24 cellular contexts compared by ENCODE assay signal in genomic region chr7:116554436-116554835, GRCh38. TPM values are rescaled to one million over a fixed set of nuclear protein-coding genes. Genes with fewer than 3 reads are reported as not detected.
DNase-seq lines count a peak whose midpoint lies in the region; ATAC-seq, FAIRE-seq and TF ChIP-seq lines count a peak whose summit lies in the region.
"Had no signal": no experiment of that assay in that cellular context is flagged by ENCODE, and none has a peak within 500 bp of the region (broad histone marks: within the 10 kb centered on the region; RNA-seq: fewer than 3 reads in every experiment).

No MANE protein-coding gene starts in this region.

- no peak overlapping the region for H3K27ac Mint-ChIP-seq in activated naive CD4-positive, alpha-beta T cell treated with anti-CD3 and anti-CD28 coated beads, Interleukin-2, amount 50 U/mL, for 72 hours
- H3K27ac Mint-ChIP-seq: activated CD4-positive, alpha-beta memory T cell treated with anti-CD3 and anti-CD28 coated beads, Interleukin-2, amount 10 ng/mL, durations not matched to agents 7 days and 5 days; activated naive CD8-positive, alpha-beta T cell treated with anti-CD3 and anti-CD28 coated beads, Interleukin-2, amount 10 ng/mL, durations not matched to agents 7 days and 5 days; memory B cell had no signal

- peaks cover 97% of the 10 kb centered on the region for H3F3A ChIP-seq in GM23248 (ENCODE audit: insufficient read depth)

- FAIRE-seq in pancreas (lab: Jason Lieb, UNC), result no peak
- FAIRE-seq: GM12892 had no signal

- peaks cover 95% of the 10 kb centered on the region for H3K36me3 ChIP-seq in GM23248 (ENCODE audit: low read depth)
- H3K36me3 ChIP-seq in SK-N-MC (ENCODE audit: insufficient read depth, low read length), result peaks cover 96% of the 10 kb centered on the region
- peaks cover 3% of the 10 kb centered on the region for H3K36me3 ChIP-seq in rectal smooth muscle tissue (ENCODE audit: control insufficient read depth, insufficient read depth, low read length)
- H3K36me3 ChIP-seq in pancreas, result no peaks in the 10 kb centered on the region
- H3K36me3 ChIP-seq: Peyer's patch had no signal

- DNase-seq in GM23248, result no peak
- no peak for DNase-seq in SK-N-MC (ENCODE audit: low read depth, low spot score)
- peak; percentile 57 for DNase-seq in fibroblast of the aortic adventitia (ENCODE audit: low read depth)
- DNase-seq in pancreas, result no peak
- DNase-seq in activated naive CD4-positive, alpha-beta T cell treated with anti-CD3 and anti-CD28 coated beads, Interleukin-2, amount 50 U/mL, for 72 hours (ENCODE audit: low spot score in 2 of 2), result no peak
- no peak for DNase-seq in activated CD8-positive, alpha-beta memory T cell treated with anti-CD3 and anti-CD28 coated beads for 24 hours
- DNase-seq: activated CD4-positive, alpha-beta memory T cell treated with anti-CD3 and anti-CD28 coated beads, Interleukin-2, amount 10 ng/mL, durations not matched to agents 7 days and 5 days; activated naive CD8-positive, alpha-beta T cell treated with anti-CD3 and anti-CD28 coated beads, Interleukin-2, amount 10 ng/mL, durations not matched to agents 7 days and 5 days; activated T-cell treated with anti-CD3 and anti-CD28 coated beads, Interleukin-2, amount 50 U/mL, for 48 hours; AML-193; effector memory CD4-positive, alpha-beta T cell; foreskin keratinocyte; GF-D8; GOT3; NCI-H2029; NCI-H748 treated with DMSO at 0.1 percent for 48 hours; retina had no signal

- H3K4me2 ChIP-seq in GM23248 (ENCODE audit: unreplicated experiment), result peak overlapping the region; percentile 16

- no peak overlapping the region for H3K4me3 ChIP-seq in GM23248
- H3K4me3 ChIP-seq in SK-N-MC, result no peak overlapping the region
- no peak overlapping the region for H3K4me3 ChIP-seq in fibroblast of the aortic adventitia (ENCODE audit: low read depth, low read length)
- no peak overlapping the region for H3K4me3 ChIP-seq in rectal smooth muscle tissue (ENCODE audit: low read length)
- H3K4me3 ChIP-seq in pancreas, result no peak overlapping the region
- H3K4me3 ChIP-seq: Peyer's patch had no signal

- H3K4me1 ChIP-seq in GM23248 (ENCODE audit: insufficient read depth) (peaks cover 58% of the 10 kb centered on the region), rectal smooth muscle tissue (ENCODE audit: control insufficient read depth, insufficient read depth, low read length) (peaks cover 24% of the 10 kb centered on the region), pancreas (no peaks in the 10 kb centered on the region)
- H3K4me1 ChIP-seq: Peyer's patch had no signal

- H3K9me3 ChIP-seq in GM23248 (ENCODE audit: low read depth), result no peaks in the 10 kb centered on the region
- H3K9me3 ChIP-seq in SK-N-MC (ENCODE audit: low read depth, low read length), result no peaks in the 10 kb centered on the region
- no peaks in the 10 kb centered on the region for H3K9me3 ChIP-seq in pancreas
- H3K9me3 ChIP-seq: Peyer's patch had no signal

- intact Hi-C loops in pancreas (cut with DNase I), result no loop called here

- H3K36me3 Mint-ChIP-seq in activated naive CD4-positive, alpha-beta T cell treated with anti-CD3 and anti-CD28 coated beads, Interleukin-2, amount 50 U/mL, for 72 hours, result no peaks in the 10 kb centered on the region
- H3K36me3 Mint-ChIP-seq: activated naive CD8-positive, alpha-beta T cell treated with anti-CD3 and anti-CD28 coated beads, Interleukin-2, amount 10 ng/mL, durations not matched to agents 7 days and 5 days; memory B cell had no signal

- no peaks in the 10 kb centered on the region for H3K9me2 ChIP-seq in GM23248 (ENCODE audit: insufficient read depth)

- peak overlapping the region; percentile 36 for H3K27ac ChIP-seq in GM23248
- H3K27ac ChIP-seq in SK-N-MC, result peak overlapping the region; percentile 72
- peak overlapping the region; percentile 28 for H3K27ac ChIP-seq in rectal smooth muscle tissue (ENCODE audit: low read depth, low read length)
- no peak overlapping the region for H3K27ac ChIP-seq in pancreas
- H3K27ac ChIP-seq: foreskin keratinocyte, VCaP had no signal

- in situ Hi-C loops in GM23248 (cut with MboI), result no loop called here

- ATAC-seq in pancreas (no peak), GM19035 (IDR thresholded peaks at IDR 0.05; ENCODE audit: unreplicated experiment) (no peak)
- ATAC-seq in activated naive CD4-positive, alpha-beta T cell treated with anti-CD3 and anti-CD28 coated beads, Interleukin-2, amount 50 U/mL, for 72 hours, result no peak
- ATAC-seq: foreskin keratinocyte had no signal

- H3K9me3 Mint-ChIP-seq in activated naive CD4-positive, alpha-beta T cell treated with anti-CD3 and anti-CD28 coated beads, Interleukin-2, amount 50 U/mL, for 72 hours, result no peaks in the 10 kb centered on the region
- H3K9me3 Mint-ChIP-seq: activated CD4-positive, alpha-beta memory T cell treated with anti-CD3 and anti-CD28 coated beads, Interleukin-2, amount 10 ng/mL, durations not matched to agents 7 days and 5 days; activated naive CD8-positive, alpha-beta T cell treated with anti-CD3 and anti-CD28 coated beads, Interleukin-2, amount 10 ng/mL, durations not matched to agents 7 days and 5 days; memory B cell had no signal

- TF ChIP-seq CTCF in fibroblast of the aortic adventitia (IDR thresholded peaks at IDR 0.05; ENCODE audit: insufficient read depth, low read length) (no peak), pancreas (IDR thresholded peaks at IDR 0.05) (no peak)

- H4K20me1 ChIP-seq in GM23248 (ENCODE audit: insufficient read depth), result no peaks in the 10 kb centered on the region

- H3K9ac ChIP-seq in GM23248 (no peak overlapping the region), SK-N-MC (ENCODE audit: insufficient read length) (no peak overlapping the region), rectal smooth muscle tissue (ENCODE audit: low read length) (no peak overlapping the region)

- H3K79me2 ChIP-seq in GM23248 (ENCODE audit: insufficient read depth), result peaks cover 100% of the 10 kb centered on the region

- H3K27me3 ChIP-seq in GM23248 (replicated peaks; ENCODE audit: insufficient read depth), result no peaks in the 10 kb centered on the region
- no peaks in the 10 kb centered on the region for H3K27me3 ChIP-seq in rectal smooth muscle tissue (ENCODE audit: control insufficient read depth, insufficient read depth, low read length)
- H3K27me3 ChIP-seq in pancreas, result no peaks in the 10 kb centered on the region
- H3K27me3 ChIP-seq: foreskin keratinocyte, Peyer's patch had no signal

- H2AFZ ChIP-seq in GM23248, result no peak overlapping the region

RNA-seq across cellular contexts. Expression of gene CAV1, which starts 29.6 kb away (rescaled TPM):
- 1,062 and 1,092 TPM in 2 replicates for total RNA-seq in GM23248 (2014; rRNA removed; shearing (Covaris generic))
- polyA plus RNA-seq in GM23248 (2016; fragmentation: Nextera tagmentation; extraction: Ambion mirVana), result 1,736 and 1,789 TPM in 2 replicates
- total RNA-seq in fibroblast of the aortic adventitia (ENCODE audit: low replicate concordance), result 154 and 598 TPM in 2 replicates
- total RNA-seq in pancreas, result 10 to 100 TPM in 4 of 6 donors, 1 to 10 TPM in 2; 4.6 to 15.9 (median 11.2) TPM
- 10 to 100 TPM in 1 of 2 donors, 1 to 10 TPM in 1; 9.7 to 19.5 TPM for polyA plus RNA-seq in pancreas
- total RNA-seq in activated naive CD4-positive, alpha-beta T cell treated with anti-CD3 and anti-CD28 coated beads, Interleukin-2, amount 50 U/mL, for 72 hours, result not detected
- polyA plus RNA-seq: neural cell had no signal

RNA-seq across cellular contexts. Expression of gene CAV2, which starts 54.9 kb away (rescaled TPM):
- 251 and 283 TPM in 2 replicates for total RNA-seq in GM23248 (2014; rRNA removed; shearing (Covaris generic))
- polyA plus RNA-seq in GM23248 (2016; fragmentation: Nextera tagmentation; extraction: Ambion mirVana), result 344 and 358 TPM in 2 replicates
- 51.2 and 113 TPM in 2 replicates for total RNA-seq in fibroblast of the aortic adventitia (ENCODE audit: low replicate concordance)
- 10 to 100 TPM; 15.0 to 27.6 (median 25.8) TPM for total RNA-seq in pancreas
- 10 to 100 TPM; 18.5 to 26.6 TPM for polyA plus RNA-seq in pancreas
- total RNA-seq in activated naive CD4-positive, alpha-beta T cell treated with anti-CD3 and anti-CD28 coated beads, Interleukin-2, amount 50 U/mL, for 72 hours, result under 1 TPM in 1 of 2 donors, not detected in 1; 0.12 TPM
- total RNA-seq: activated CD4-positive, alpha-beta memory T cell treated with anti-CD3 and anti-CD28 coated beads, Interleukin-2, amount 10 ng/mL, durations not matched to agents 7 days and 5 days; activated naive CD8-positive, alpha-beta T cell treated with anti-CD3 and anti-CD28 coated beads, Interleukin-2, amount 10 ng/mL, durations not matched to agents 7 days and 5 days had no signal
- polyA plus RNA-seq: neural cell had no signal

Comparison
In these comparisons a context has a peak if more than half of its experiments do, and no peak if none do; other contexts are left out.
1. H3K27ac ChIP-seq: peak in GM23248 (single experiment), SK-N-MC (single experiment) and rectal smooth muscle tissue (single experiment); none in pancreas (0 of 4).
2. RNA of gene CAV2, which starts 54.9 kb away (total RNA-seq): 251 to 283 TPM in GM23248, 51.2 to 113 TPM in fibroblast of the aortic adventitia and 15.0 to 27.6 TPM in pancreas; 0.12 TPM in activated naive CD4-positive, alpha-beta T cell treated with anti-CD3 and anti-CD28 coated beads, Interleukin-2, amount 50 U/mL, for 72 hours; every median in the first group is over 10 times any median in the second.